28 cellular contexts compared by ENCODE assay signal in genomic region chr12:47400251-47400650, GRCh38.
DNase-seq lines count a peak whose midpoint lies in the region; ATAC-seq and TF ChIP-seq lines count a peak whose summit lies in the region.
"Had no signal": no experiment of that assay in that cellular context is flagged by ENCODE, and none has a peak within 500 bp of the region (broad histone marks: within the 10 kb centered on the region; RNA-seq: fewer than 3 reads in every experiment).

No MANE protein-coding gene starts in this region.

- no peak overlapping the region for H3K14ac ChIP-seq in mesenchymal stem cell (ENCODE audit: low read length in 2 of 2)

- no peak overlapping the region for H3K4ac ChIP-seq in mesenchymal stem cell (ENCODE audit: low read depth in 1 of 2, low read length in 2 of 2)

- H3K27me3 Mint-ChIP-seq in activated T-cell treated with anti-CD3 and anti-CD28 coated beads, Interleukin-2, amount 50 U/mL, for 72 hours (ENCODE audit: low read depth) = no peaks in the 10 kb centered on the region
- H3K27me3 Mint-ChIP-seq in HFFc6 (ENCODE audit: insufficient read depth) (peaks cover 2% of the 10 kb centered on the region), memory B cell (no peaks in the 10 kb centered on the region)
- no peaks in the 10 kb centered on the region for H3K27me3 Mint-ChIP-seq in activated T-helper 2 cell treated with anti-CD3 and anti-CD28 coated beads, Interferon-gamma antibody, Interleukin-2, Interleukin-4, amounts not matched to agents 10 μg/mL and 5 μg/mL and 100 μg/mL, durations not matched to agents 14 hours and 24 hours and 36 hours (ENCODE audit: low read depth)
- H3K27me3 Mint-ChIP-seq: naive thymus-derived CD8-positive, alpha-beta T cell had no signal

- peaks cover 5 to 11% of the 10 kb centered on the region in 2 donors for H3K9me3 Mint-ChIP-seq in activated T-cell treated with anti-CD3 and anti-CD28 coated beads, Interleukin-2, amount 50 U/mL, for 72 hours
- peaks cover 8% of the 10 kb centered on the region for H3K9me3 Mint-ChIP-seq in HFFc6
- peaks cover 28% of the 10 kb centered on the region for H3K9me3 Mint-ChIP-seq in activated T-helper 2 cell treated with anti-CD3 and anti-CD28 coated beads, Interferon-gamma antibody, Interleukin-2, Interleukin-4, amounts not matched to agents 10 μg/mL and 5 μg/mL and 100 μg/mL, durations not matched to agents 14 hours and 24 hours and 36 hours
- peaks cover 4% of the 10 kb centered on the region for H3K9me3 Mint-ChIP-seq in memory B cell

- H3K36me3 Mint-ChIP-seq in activated T-cell treated with anti-CD3 and anti-CD28 coated beads, Interleukin-2, amount 50 U/mL, for 72 hours (ENCODE audit: insufficient read depth in 2 of 2) = peaks cover 11 to 31% of the 10 kb centered on the region in 2 donors
- peaks cover 19% of the 10 kb centered on the region for H3K36me3 Mint-ChIP-seq in HFFc6 (ENCODE audit: low read depth)
- H3K36me3 Mint-ChIP-seq in activated T-helper 2 cell treated with anti-CD3 and anti-CD28 coated beads, Interferon-gamma antibody, Interleukin-2, Interleukin-4, amounts not matched to agents 10 μg/mL and 5 μg/mL and 100 μg/mL, durations not matched to agents 14 hours and 24 hours and 36 hours (ENCODE audit: low read depth) = peaks cover 49% of the 10 kb centered on the region
- peaks cover 10% of the 10 kb centered on the region for H3K36me3 Mint-ChIP-seq in memory B cell

- no peak overlapping the region for H2BK120ac ChIP-seq in mesenchymal stem cell (ENCODE audit: low read depth, low read length)

- H3K9ac ChIP-seq in mesenchymal stem cell (ENCODE audit: low read length) = no peak overlapping the region

- DNase-seq in activated T-cell treated with anti-CD3 and anti-CD28 coated beads, Interleukin-2, amount 50 U/mL, for 72 hours = no peak
- no peak for DNase-seq in activated T-cell treated with anti-CD3 and anti-CD28 coated beads, Interleukin-2, amount 50 U/mL, for 1 hour
- DNase-seq in HFFc6 = peak; percentile 82
- DNase-seq in activated T-helper 2 cell treated with anti-CD3 and anti-CD28 coated beads, Interferon-gamma antibody, Interleukin-2, Interleukin-4, amounts not matched to agents 10 μg/mL and 5 μg/mL and 100 μg/mL, durations not matched to agents 14 hours and 24 hours and 36 hours (ENCODE audit: low spot score) = no peak
- no peak for DNase-seq in memory B cell (ENCODE audit: low spot score in 2 of 2)
- no peak for DNase-seq in mesenchymal stem cell
- no peak for DNase-seq in midbrain (lab: John Stamatoyannopoulos, UW)
- DNase-seq in SJCRH30 = no peak
- DNase-seq: activated CD4-positive, alpha-beta T cell treated with anti-CD3 and anti-CD28 coated beads for 48 hours; activated naive CD4-positive, alpha-beta T cell; C1 segment of cervical spinal cord; Caco-2; DMS79; left lung; naive thymus-derived CD8-positive, alpha-beta T cell; NCI-H1092; NCI-H187; NCI-H69; RPMI8226; small intestine; stimulated activated CD4-positive, alpha-beta T cell treated with anti-CD3 and anti-CD28 coated beads, Interleukin-1b, Interleukin-23, amount 100 ng/mL, for 48 hours; T-helper 2 cell; testis; uterus had no signal

- H3K4me2 ChIP-seq in mesenchymal stem cell (ENCODE audit: low read length, poor library complexity, severe bottlenecking) = no peak overlapping the region
- H3K4me2 ChIP-seq: hepatocyte had no signal

- H2BK5ac ChIP-seq in mesenchymal stem cell (ENCODE audit: low read depth, low read length, poor library complexity, severe bottlenecking) = no peak overlapping the region

- peak overlapping the region in 1 of 2 donors; percentile 69 for H3K4me3 Mint-ChIP-seq in activated T-cell treated with anti-CD3 and anti-CD28 coated beads, Interleukin-2, amount 50 U/mL, for 72 hours
- H3K4me3 Mint-ChIP-seq in HFFc6 (peak overlapping the region; percentile 22), memory B cell (no peak overlapping the region)
- H3K4me3 Mint-ChIP-seq in activated T-helper 2 cell treated with anti-CD3 and anti-CD28 coated beads, Interferon-gamma antibody, Interleukin-2, Interleukin-4, amounts not matched to agents 10 μg/mL and 5 μg/mL and 100 μg/mL, durations not matched to agents 14 hours and 24 hours and 36 hours (ENCODE audit: low read depth) = no peak overlapping the region
- H3K4me3 Mint-ChIP-seq: mesothelial cell of epicardium had no signal

- no peak overlapping the region for H4K91ac ChIP-seq in mesenchymal stem cell (ENCODE audit: low read length)

- H3K79me1 ChIP-seq in mesenchymal stem cell (replicated peaks; ENCODE audit: low read length, poor library complexity, severe bottlenecking) = no peaks in the 10 kb centered on the region

- peaks cover 79% of the 10 kb centered on the region for H3K4me1 Mint-ChIP-seq in activated T-cell treated with anti-CD3 and anti-CD28 coated beads, Interleukin-2, amount 50 U/mL, for 72 hours (ENCODE audit: low read depth)
- peaks cover 69% of the 10 kb centered on the region for H3K4me1 Mint-ChIP-seq in HFFc6 (ENCODE audit: low read depth)
- peaks cover 68% of the 10 kb centered on the region for H3K4me1 Mint-ChIP-seq in activated T-helper 2 cell treated with anti-CD3 and anti-CD28 coated beads, Interferon-gamma antibody, Interleukin-2, Interleukin-4, amounts not matched to agents 10 μg/mL and 5 μg/mL and 100 μg/mL, durations not matched to agents 14 hours and 24 hours and 36 hours (ENCODE audit: low read depth)
- H3K4me1 Mint-ChIP-seq in memory B cell = peaks cover 26% of the 10 kb centered on the region
- H3K4me1 Mint-ChIP-seq: mesothelial cell of epicardium had no signal

- H3K27me3 ChIP-seq in mesenchymal stem cell (ENCODE audit: control insufficient read depth in 1 of 2, insufficient read depth in 1 of 2, low read length in 2 of 2) (peaks cover 0 to 3% of the 10 kb centered on the region in 2 experiments), SJCRH30 (no peaks in the 10 kb centered on the region)
- H3K27me3 ChIP-seq: hepatocyte, left lung, testis, uterus had no signal

- WGBS in mesenchymal stem cell = 25% methylated on average over 1 of the region's 1 CpG

- no peak overlapping the region for H2BK15ac ChIP-seq in mesenchymal stem cell (ENCODE audit: low read depth, poor library complexity, severe bottlenecking)

- no peak overlapping the region for H2BK12ac ChIP-seq in mesenchymal stem cell (ENCODE audit: low read length in 2 of 2)

- intact Hi-C loops in activated T-helper 2 cell treated with anti-CD3 and anti-CD28 coated beads, Interferon-gamma antibody, Interleukin-2, Interleukin-4, amounts not matched to agents 10 μg/mL and 5 μg/mL and 100 μg/mL, durations not matched to agents 14 hours and 24 hours and 36 hours (cut with micrococcal nuclease) = no loop called here

- no peak for ATAC-seq in activated T-cell treated with anti-CD3 and anti-CD28 coated beads, Interleukin-2, amount 50 U/mL, for 72 hours (replicated peaks in 1 of 2)
- no peak for ATAC-seq in memory B cell (ENCODE audit: low read depth)
- ATAC-seq: left lung; naive thymus-derived CD8-positive, alpha-beta T cell had no signal

- no peak for TF ChIP-seq CTCF in HFFc6 (IDR thresholded peaks at IDR 0.05)

- H3K23ac ChIP-seq in mesenchymal stem cell (ENCODE audit: low read length in 2 of 2) = no peak overlapping the region

- H3K4me1 ChIP-seq in mesenchymal stem cell (ENCODE audit: control insufficient read depth, insufficient read depth, low read depth, low read length) (no peaks in the 10 kb centered on the region), SJCRH30 (no peaks in the 10 kb centered on the region)
- H3K4me1 ChIP-seq: Caco-2, HAP-1, testis, uterus had no signal

- H3K27ac Mint-ChIP-seq in activated T-cell treated with anti-CD3 and anti-CD28 coated beads, Interleukin-2, amount 50 U/mL, for 72 hours = peak overlapping the region; percentile 69
- H3K27ac Mint-ChIP-seq in HFFc6 = peak overlapping the region; percentile 52
- peak overlapping the region; percentile 13 for H3K27ac Mint-ChIP-seq in activated T-helper 2 cell treated with anti-CD3 and anti-CD28 coated beads, Interferon-gamma antibody, Interleukin-2, Interleukin-4, amounts not matched to agents 10 μg/mL and 5 μg/mL and 100 μg/mL, durations not matched to agents 14 hours and 24 hours and 36 hours
- peak overlapping the region; percentile 74 for H3K27ac Mint-ChIP-seq in memory B cell
- H3K27ac Mint-ChIP-seq: mesothelial cell of epicardium had no signal

- H2AK5ac ChIP-seq in mesenchymal stem cell (ENCODE audit: low read length, severe bottlenecking) = no peak overlapping the region

- no peak overlapping the region for H4K8ac ChIP-seq in mesenchymal stem cell (ENCODE audit: low read length)

- H3K4me3 ChIP-seq in mesenchymal stem cell (ENCODE audit: insufficient read depth in 1 of 2, low read depth in 1 of 2, low read length in 2 of 2) = no peak overlapping the region
- no peak overlapping the region for H3K4me3 ChIP-seq in SJCRH30
- H3K4me3 ChIP-seq: HAP-1, hepatocyte, left lung, SK-N-MC, testis, uterus had no signal

- H3K18ac ChIP-seq in mesenchymal stem cell (ENCODE audit: low read depth in 1 of 2, low read length in 2 of 2) = no peak overlapping the region

- H3K9me3 ChIP-seq in mesenchymal stem cell (ENCODE audit: control insufficient read depth, low read length) = no peaks in the 10 kb centered on the region
- no peaks in the 10 kb centered on the region for H3K9me3 ChIP-seq in SJCRH30 (replicated peaks)
- H3K9me3 ChIP-seq: HAP-1, testis had no signal

- H3K27ac ChIP-seq in mesenchymal stem cell (ENCODE audit: low read length, poor library complexity, severe bottlenecking) (no peak overlapping the region), SJCRH30 (no peak overlapping the region)
- H3K27ac ChIP-seq: hepatocyte, left lung, SK-N-MC, testis, uterus had no signal

- H3K36me3 ChIP-seq in mesenchymal stem cell (ENCODE audit: control insufficient read depth in 1 of 2, insufficient read depth in 2 of 2, low read depth in 1 of 2, low read length in 2 of 2) (no peaks in the 10 kb centered on the region), SJCRH30 (no peaks in the 10 kb centered on the region)
- H3K36me3 ChIP-seq: HAP-1, left lung, uterus had no signal

- no peak overlapping the region for H2AFZ ChIP-seq in mesenchymal stem cell (ENCODE audit: low read depth, low read length)
- H2AFZ ChIP-seq: hepatocyte had no signal

Comparison
In these comparisons a context has a peak if more than half of its experiments do, and no peak if none do; other contexts are left out.
1. H3K27ac Mint-ChIP-seq: peak in every context shown above with its lines; median percentile 74 in memory B cell; 69 in activated T-cell treated with anti-CD3 and anti-CD28 coated beads, Interleukin-2, amount 50 U/mL, for 72 hours; 52 in HFFc6; 13 in activated T-helper 2 cell treated with anti-CD3 and anti-CD28 coated beads, Interferon-gamma antibody, Interleukin-2, Interleukin-4, amounts not matched to agents 10 μg/mL and 5 μg/mL and 100 μg/mL, durations not matched to agents 14 hours and 24 hours and 36 hours.